In the genomic region with DNA sequence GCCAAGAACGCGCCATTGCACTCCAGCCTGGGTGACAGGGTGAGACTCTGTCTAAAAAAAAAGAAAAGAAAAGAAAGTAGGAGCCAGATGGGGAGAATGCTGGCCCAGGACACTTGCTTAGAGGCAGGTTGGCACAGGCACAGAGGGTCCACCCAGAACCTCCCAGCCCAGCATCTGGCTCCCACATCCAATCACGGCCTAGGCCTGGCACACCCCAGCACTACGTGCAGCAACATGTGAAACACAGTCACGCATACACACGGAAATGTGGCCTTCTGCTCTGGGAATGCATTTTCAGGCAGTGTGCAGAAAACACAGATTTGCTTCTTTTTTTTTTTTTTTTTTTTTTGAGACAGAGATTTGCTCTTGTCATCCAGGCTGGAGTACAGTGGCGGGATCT, we compare ENCODE assay signal across 1 cellular context.
A peak's percentile ranks its signal among the peaks of the same experiment; 100 is the strongest.
TF ChIP-seq lines count a peak whose summit lies in the region.

No MANE protein-coding gene starts in this region.

TF ChIP-seq in K562, 482 proteins besides CTCF, POLR2A, EP300 and RAD21:
- TF ChIP-seq NFIX (CRISPR knock-in tag; IDR thresholded peaks at IDR 0.05; ENCODE audit: low read depth) (no peak), NR3C1 (CRISPR knock-in tag; IDR thresholded peaks at IDR 0.05) (no peak), ZNF384 (IDR thresholded peaks at IDR 0.05; ENCODE audit: low read depth, low read length) (peak; percentile 4; the same call in 1 of the 2 replicates), STAG1 (CRISPR knock-in tag; IDR thresholded peaks at IDR 0.05; ENCODE audit: borderline replicate concordance) (no peak)
- TF ChIP-seq, protein P1, sequence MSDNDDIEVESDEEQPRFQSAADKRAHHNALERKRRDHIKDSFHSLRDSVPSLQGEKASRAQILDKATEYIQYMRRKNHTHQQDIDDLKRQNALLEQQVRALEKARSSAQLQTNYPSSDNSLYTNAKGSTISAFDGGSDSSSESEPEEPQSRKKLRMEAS (CRISPR knock-in tag; IDR thresholded peaks at IDR 0.05), result no peak
- TF ChIP-seq, protein P2, sequence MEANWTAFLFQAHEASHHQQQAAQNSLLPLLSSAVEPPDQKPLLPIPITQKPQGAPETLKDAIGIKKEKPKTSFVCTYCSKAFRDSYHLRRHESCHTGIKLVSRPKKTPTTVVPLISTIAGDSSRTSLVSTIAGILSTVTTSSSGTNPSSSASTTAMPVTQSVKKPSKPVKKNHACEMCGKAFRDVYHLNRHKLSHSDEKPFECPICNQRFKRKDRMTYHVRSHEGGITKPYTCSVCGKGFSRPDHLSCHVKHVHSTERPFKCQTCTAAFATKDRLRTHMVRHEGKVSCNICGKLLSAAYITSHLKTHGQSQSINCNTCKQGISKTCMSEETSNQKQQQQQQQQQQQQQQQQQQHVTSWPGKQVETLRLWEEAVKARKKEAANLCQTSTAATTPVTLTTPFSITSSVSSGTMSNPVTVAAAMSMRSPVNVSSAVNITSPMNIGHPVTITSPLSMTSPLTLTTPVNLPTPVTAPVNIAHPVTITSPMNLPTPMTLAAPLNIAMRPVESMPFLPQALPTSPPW (CRISPR knock-in tag; IDR thresholded peaks at IDR 0.05), result 0 out of 2 replicates have a peak, but pooled peaks have one; percentile 0
